16 cellular contexts compared by ENCODE assay signal in the genomic region with DNA sequence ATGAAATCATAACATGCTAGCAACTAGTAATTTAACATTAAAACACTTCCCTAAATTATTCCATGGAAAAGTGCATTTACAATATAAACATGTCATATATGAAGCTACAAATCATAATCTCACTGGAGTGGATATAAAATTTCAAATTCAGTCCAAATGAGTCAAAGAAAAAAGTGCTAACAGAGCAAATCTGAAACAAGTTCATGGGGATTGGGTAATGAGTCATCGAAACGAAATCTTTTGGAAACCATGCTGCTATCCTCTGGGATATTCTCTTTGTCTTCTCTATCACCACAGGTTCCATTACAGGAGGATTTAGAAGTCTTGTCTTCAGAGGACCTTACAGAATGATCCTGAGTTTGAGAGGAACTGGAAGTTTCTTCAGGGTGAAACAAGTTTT. TPM values are rescaled to one million over a fixed set of nuclear protein-coding genes. Genes with fewer than 3 reads are reported as not detected.
DNase-seq lines count a peak whose midpoint lies in the region; ATAC-seq and TF ChIP-seq lines count a peak whose summit lies in the region.
"Had no signal": no experiment of that assay in that cellular context is flagged by ENCODE, and none has a peak within 500 bp of the region (broad histone marks: within the 10 kb centered on the region; RNA-seq: fewer than 3 reads in every experiment).

No MANE protein-coding gene starts in this region.

- H3K27ac Mint-ChIP-seq in IgD-negative memory B cell = peak overlapping the region in 2 of 3 donors; percentile 58 to 81
- peak overlapping the region; percentile 74 for H3K27ac Mint-ChIP-seq in activated naive CD8-positive, alpha-beta T cell treated with anti-CD3 and anti-CD28 coated beads, Interleukin-2, amount 50 U/mL, for 24 hours

- 91% methylated on average over 2 of the region's 2 CpGs for WGBS in hepatocyte (ENCODE audit: low lambda C conversion rate, missing lambda C conversion rate)

- in situ Hi-C loops in GM13977 (cut with MboI; ENCODE audit: low pct_unique_long_range_greater_than_20kb, low sequenced_read_pairs, unreplicated experiment) = no loop called here

- no peak for TF ChIP-seq CTCF in hepatocyte (IDR thresholded peaks at IDR 0.05; ENCODE audit: poor library complexity)
- no peak for TF ChIP-seq CTCF in GM13977 (IDR thresholded peaks at IDR 0.05; ENCODE audit: extremely low read depth, insufficient read depth, missing control alignments)

- no peak overlapping the region for H3K27ac ChIP-seq in hepatocyte

- H3K36me3 Mint-ChIP-seq in IgD-negative memory B cell = peaks cover 46% of the 10 kb centered on the region
- H3K36me3 Mint-ChIP-seq in activated naive CD8-positive, alpha-beta T cell treated with anti-CD3 and anti-CD28 coated beads, Interleukin-2, amount 50 U/mL, for 24 hours (ENCODE audit: low read depth) = peaks cover 96% of the 10 kb centered on the region

- DNase-seq in EH (ENCODE audit: low read depth) (peak; percentile 20), myocyte (ENCODE audit: low read depth) (peak; percentile 56), hepatocyte (ENCODE audit: low spot score) (no peak), GM13977 (ENCODE audit: low spot score) (no peak), DMS53 treated with DMSO at 0.1 percent for 48 hours (lab: John Stamatoyannopoulos, UW; ENCODE audit: unreplicated experiment) (no peak)
- no peak for DNase-seq in activated naive CD8-positive, alpha-beta T cell treated with anti-CD3 and anti-CD28 coated beads, Interleukin-2, amount 50 U/mL, for 24 hours
- no peak for DNase-seq in activated effector memory CD4-positive, alpha-beta T cell treated with Interleukin-2 at 50 U/mL for 16 hours
- DNase-seq: C1 segment of cervical spinal cord, head of caudate nucleus, kidney, NCI-H1694 treated with DMSO at 0.1 percent for 48 hours, NCI-H510A, OCI-M1, SK-N-SH, substantia nigra had no signal

- no peak for ATAC-seq in activated naive CD8-positive, alpha-beta T cell treated with anti-CD3 and anti-CD28 coated beads, Interleukin-2, amount 50 U/mL, for 24 hours

- H3K27me3 ChIP-seq in hepatocyte = no peaks in the 10 kb centered on the region

- H3K36me3 ChIP-seq in hepatocyte (replicated peaks; ENCODE audit: insufficient read depth, low read depth) = peaks cover 6% of the 10 kb centered on the region

- H3K9me3 ChIP-seq in hepatocyte (ENCODE audit: low read depth) = peaks cover 15% of the 10 kb centered on the region

- no peak overlapping the region for H3K4me3 ChIP-seq in hepatocyte

- no peaks in the 10 kb centered on the region for H3K4me1 ChIP-seq in hepatocyte (ENCODE audit: insufficient read depth)

- H3K4me3 Mint-ChIP-seq in IgD-negative memory B cell = peak overlapping the region in 1 of 4 donors; percentile 30
- no peak overlapping the region for H3K4me3 Mint-ChIP-seq in activated naive CD8-positive, alpha-beta T cell treated with anti-CD3 and anti-CD28 coated beads, Interleukin-2, amount 50 U/mL, for 24 hours

- H3K9me2 ChIP-seq in hepatocyte (replicated peaks; ENCODE audit: insufficient read depth) = no peaks in the 10 kb centered on the region
- H3K9me2 ChIP-seq: SK-N-SH had no signal

- H3K4me1 Mint-ChIP-seq in IgD-negative memory B cell = peaks cover 0 to 7% (median 6%) of the 10 kb centered on the region in 3 donors
- peaks cover 58% of the 10 kb centered on the region for H3K4me1 Mint-ChIP-seq in activated naive CD8-positive, alpha-beta T cell treated with anti-CD3 and anti-CD28 coated beads, Interleukin-2, amount 50 U/mL, for 24 hours

- H3K9me3 Mint-ChIP-seq in IgD-negative memory B cell = peaks cover 2 to 20% (median 8%) of the 10 kb centered on the region in 3 donors
- peaks cover 27% of the 10 kb centered on the region for H3K9me3 Mint-ChIP-seq in activated naive CD8-positive, alpha-beta T cell treated with anti-CD3 and anti-CD28 coated beads, Interleukin-2, amount 50 U/mL, for 24 hours

- H4K20me1 ChIP-seq in hepatocyte (ENCODE audit: insufficient read depth, poor library complexity, severe bottlenecking) = no peaks in the 10 kb centered on the region

- no peaks in the 10 kb centered on the region for H3K27me3 Mint-ChIP-seq in IgD-negative memory B cell
- no peaks in the 10 kb centered on the region for H3K27me3 Mint-ChIP-seq in activated naive CD8-positive, alpha-beta T cell treated with anti-CD3 and anti-CD28 coated beads, Interleukin-2, amount 50 U/mL, for 24 hours

- H3K79me2 ChIP-seq in hepatocyte = no peaks in the 10 kb centered on the region

- no peak overlapping the region for H3K4me2 ChIP-seq in hepatocyte
- H3K4me2 ChIP-seq: SK-N-SH had no signal

- H2AFZ ChIP-seq in hepatocyte = no peak overlapping the region

RNA-seq across cellular contexts. Expression of a gene that starts 34.1 kb away (rescaled TPM):
- polyA plus RNA-seq in IgD-negative memory B cell = 71.9 TPM
- 73.9 and 80.1 TPM in 2 replicates for total RNA-seq in myocyte
- polyA plus RNA-seq in myocyte (2012) = 12.1 TPM
- total RNA-seq in hepatocyte = 32.4 and 45.5 TPM in 2 replicates
- polyA plus RNA-seq in hepatocyte = 6.4 and 7.2 TPM in 2 replicates

Comparison
In these comparisons a context has a peak if more than half of its experiments do, and no peak if none do; other contexts are left out.
1. DNase-seq: peak in EH (single experiment) and myocyte (single experiment); none in activated naive CD8-positive, alpha-beta T cell treated with anti-CD3 and anti-CD28 coated beads, Interleukin-2, amount 50 U/mL, for 24 hours (single experiment), hepatocyte (single experiment), activated effector memory CD4-positive, alpha-beta T cell treated with Interleukin-2 at 50 U/mL for 16 hours (single experiment), GM13977 (single experiment) and DMS53 treated with DMSO at 0.1 percent for 48 hours (single experiment).